Comparison of ENCODE assay signal across 8 cellular contexts in the genomic region with DNA sequence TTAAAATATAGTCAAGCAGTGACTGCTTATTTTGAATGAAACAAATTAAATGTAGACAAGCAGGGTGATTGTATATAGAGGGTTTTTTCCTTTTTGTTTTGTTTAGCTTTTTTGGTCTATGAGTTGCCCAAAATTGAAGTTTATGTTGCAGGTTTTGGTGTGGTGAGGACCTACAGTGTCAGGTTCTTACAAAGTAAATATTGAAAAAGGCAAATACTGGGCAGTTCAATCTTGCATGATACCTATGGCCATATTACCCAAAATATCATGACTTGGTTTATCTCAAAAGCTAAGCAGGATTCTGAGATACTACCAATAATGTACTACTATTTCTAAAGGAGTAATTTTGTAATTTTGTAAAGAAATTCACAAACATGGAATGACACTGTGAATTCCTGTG. TPM values are rescaled to one million over a fixed set of nuclear protein-coding genes. Genes with fewer than 3 reads are reported as not detected.
DNase-seq lines count a peak whose midpoint lies in the region; ATAC-seq lines count a peak whose summit lies in the region.

No MANE protein-coding gene starts in this region.

- no peaks in the 10 kb centered on the region for H3K79me1 ChIP-seq in mesendoderm (ENCODE audit: low read length)

- no peak overlapping the region for H2BK5ac ChIP-seq in mesendoderm (ENCODE audit: low read length)

- no peak overlapping the region for H4K8ac ChIP-seq in mesendoderm (ENCODE audit: low read depth, low read length)

- no peak overlapping the region for H3K56ac ChIP-seq in mesendoderm (ENCODE audit: low read length)

- peaks cover 28% of the 10 kb centered on the region for H3K4me1 Mint-ChIP-seq in T-helper 1 cell treated with Interleukin-12 subunit alpha and Interleukin-12 subunit beta and Interleukin-4 antibody, amounts not matched to agents 30 μg/mL and 1 μg/mL, for 36 hours (ENCODE audit: low read depth)
- H3K4me1 Mint-ChIP-seq in activated T-helper 1 cell treated with anti-CD3 and anti-CD28 coated beads, Interleukin-12 subunit alpha, Interleukin-12 subunit beta, Interleukin-2, Interleukin-4 antibody, amounts not matched to agents 30 ng/mL and 10 ng/mL and 1 ng/mL, durations not matched to agents 14 hours and 24 hours and 36 hours (ENCODE audit: low read depth), result peaks cover 62% of the 10 kb centered on the region
- peaks cover 29 to 64% of the 10 kb centered on the region in 2 donors for H3K4me1 Mint-ChIP-seq in immature natural killer cell
- H3K4me1 Mint-ChIP-seq in stimulated activated naive CD8-positive, alpha-beta T cell treated with anti-CD3 and anti-CD28 coated beads, Interleukin-15, amount 100 ng/mL, for 72 hours, result peaks cover 53% of the 10 kb centered on the region

- H3K4ac ChIP-seq in mesendoderm (ENCODE audit: low read depth, low read length), result no peak overlapping the region

- H3K9me3 Mint-ChIP-seq in T-helper 1 cell treated with Interleukin-12 subunit alpha and Interleukin-12 subunit beta and Interleukin-4 antibody, amounts not matched to agents 30 μg/mL and 1 μg/mL, for 36 hours, result no peaks in the 10 kb centered on the region
- no peaks in the 10 kb centered on the region for H3K9me3 Mint-ChIP-seq in activated T-helper 1 cell treated with anti-CD3 and anti-CD28 coated beads, Interleukin-12 subunit alpha, Interleukin-12 subunit beta, Interleukin-2, Interleukin-4 antibody, amounts not matched to agents 30 ng/mL and 10 ng/mL and 1 ng/mL, durations not matched to agents 14 hours and 24 hours and 36 hours
- H3K9me3 Mint-ChIP-seq in immature natural killer cell, result no peaks in the 10 kb centered on the region
- no peaks in the 10 kb centered on the region for H3K9me3 Mint-ChIP-seq in stimulated activated naive CD8-positive, alpha-beta T cell treated with anti-CD3 and anti-CD28 coated beads, Interleukin-15, amount 100 ng/mL, for 72 hours

- no peaks in the 10 kb centered on the region for H3K4me1 ChIP-seq in mesendoderm (ENCODE audit: control insufficient read depth, low read depth, low read length)

- no peak overlapping the region for H3K27ac Mint-ChIP-seq in T-helper 1 cell treated with Interleukin-12 subunit alpha and Interleukin-12 subunit beta and Interleukin-4 antibody, amounts not matched to agents 30 μg/mL and 1 μg/mL, for 36 hours
- no peak overlapping the region for H3K27ac Mint-ChIP-seq in activated T-helper 1 cell treated with anti-CD3 and anti-CD28 coated beads, Interleukin-12 subunit alpha, Interleukin-12 subunit beta, Interleukin-2, Interleukin-4 antibody, amounts not matched to agents 30 ng/mL and 10 ng/mL and 1 ng/mL, durations not matched to agents 14 hours and 24 hours and 36 hours
- H3K27ac Mint-ChIP-seq in immature natural killer cell, result peak overlapping the region in 2 of 6 donors; percentile 31 to 97
- H3K27ac Mint-ChIP-seq in stimulated activated naive CD8-positive, alpha-beta T cell treated with anti-CD3 and anti-CD28 coated beads, Interleukin-15, amount 100 ng/mL, for 72 hours, result no peak overlapping the region

- H3K27me3 ChIP-seq in mesendoderm (ENCODE audit: insufficient read depth, low read length, poor library complexity), result no peaks in the 10 kb centered on the region

- peak overlapping the region; percentile 85 for H3K4me3 Mint-ChIP-seq in T-helper 1 cell treated with Interleukin-12 subunit alpha and Interleukin-12 subunit beta and Interleukin-4 antibody, amounts not matched to agents 30 μg/mL and 1 μg/mL, for 36 hours
- peak overlapping the region; percentile 81 for H3K4me3 Mint-ChIP-seq in activated T-helper 1 cell treated with anti-CD3 and anti-CD28 coated beads, Interleukin-12 subunit alpha, Interleukin-12 subunit beta, Interleukin-2, Interleukin-4 antibody, amounts not matched to agents 30 ng/mL and 10 ng/mL and 1 ng/mL, durations not matched to agents 14 hours and 24 hours and 36 hours
- H3K4me3 Mint-ChIP-seq in immature natural killer cell, result peak overlapping the region in 4 of 5 donors; percentile 29 to 76 (median 52)
- H3K4me3 Mint-ChIP-seq in stimulated activated naive CD8-positive, alpha-beta T cell treated with anti-CD3 and anti-CD28 coated beads, Interleukin-15, amount 100 ng/mL, for 72 hours, result peak overlapping the region; percentile 4 to 97

- ATAC-seq in stimulated activated naive CD8-positive, alpha-beta T cell treated with anti-CD3 and anti-CD28 coated beads, Interleukin-15, amount 100 ng/mL, for 72 hours, result no peak
- no peak for ATAC-seq in HG02763 (IDR thresholded peaks at IDR 0.05; ENCODE audit: unreplicated experiment)

- intact Hi-C loops in activated T-helper 1 cell treated with anti-CD3 and anti-CD28 coated beads, Interleukin-12 subunit alpha, Interleukin-12 subunit beta, Interleukin-2, Interleukin-4 antibody, amounts not matched to agents 30 ng/mL and 10 ng/mL and 1 ng/mL, durations not matched to agents 14 hours and 24 hours and 36 hours (cut with micrococcal nuclease), result loop anchor here (5.0 to 10.0 kb wide), 3 partner anchors 618 to 1038 kb away; a partner anchor contains a TSS

- no peak overlapping the region for H3K4me3 ChIP-seq in mesendoderm (ENCODE audit: low read length)

- no peak overlapping the region for H2AK5ac ChIP-seq in mesendoderm (ENCODE audit: low read length)

- H3K27ac ChIP-seq in mesendoderm (ENCODE audit: low read depth, low read length), result no peak overlapping the region

- no peak overlapping the region for H4K5ac ChIP-seq in mesendoderm (ENCODE audit: low read length)

- no peaks in the 10 kb centered on the region for H3K79me2 ChIP-seq in mesendoderm (ENCODE audit: control insufficient read depth, insufficient read depth, low read length)

- H2BK15ac ChIP-seq in mesendoderm (replicated peaks; ENCODE audit: low read depth), result no peak overlapping the region

- no peaks in the 10 kb centered on the region for H3K36me3 ChIP-seq in mesendoderm (ENCODE audit: control insufficient read depth, insufficient read depth, low read length)

- peaks cover 3% of the 10 kb centered on the region for H3K27me3 Mint-ChIP-seq in T-helper 1 cell treated with Interleukin-12 subunit alpha and Interleukin-12 subunit beta and Interleukin-4 antibody, amounts not matched to agents 30 μg/mL and 1 μg/mL, for 36 hours (ENCODE audit: low read depth)
- peaks cover 3% of the 10 kb centered on the region for H3K27me3 Mint-ChIP-seq in activated T-helper 1 cell treated with anti-CD3 and anti-CD28 coated beads, Interleukin-12 subunit alpha, Interleukin-12 subunit beta, Interleukin-2, Interleukin-4 antibody, amounts not matched to agents 30 ng/mL and 10 ng/mL and 1 ng/mL, durations not matched to agents 14 hours and 24 hours and 36 hours (ENCODE audit: insufficient read depth)
- peaks cover 5 to 8% (median 6%) of the 10 kb centered on the region in 3 donors for H3K27me3 Mint-ChIP-seq in immature natural killer cell (ENCODE audit: low read depth in 3 of 3)
- no peaks in the 10 kb centered on the region for H3K27me3 Mint-ChIP-seq in stimulated activated naive CD8-positive, alpha-beta T cell treated with anti-CD3 and anti-CD28 coated beads, Interleukin-15, amount 100 ng/mL, for 72 hours

- H3K18ac ChIP-seq in mesendoderm (ENCODE audit: low read length), result no peak overlapping the region

- H3K23ac ChIP-seq in mesendoderm (ENCODE audit: low read length), result no peak overlapping the region

- H3K4me2 ChIP-seq in mesendoderm (ENCODE audit: low read length), result no peak overlapping the region

- no peak overlapping the region for H2BK120ac ChIP-seq in mesendoderm (ENCODE audit: low read depth, low read length)

- no peak for DNase-seq in T-helper 1 cell
- DNase-seq in activated T-helper 1 cell treated with anti-CD3 and anti-CD28 coated beads, Interleukin-12 subunit alpha, Interleukin-12 subunit beta, Interleukin-2, Interleukin-4 antibody, amounts not matched to agents 30 ng/mL and 10 ng/mL and 1 ng/mL, durations not matched to agents 14 hours and 24 hours and 36 hours (ENCODE audit: low spot score), result no peak
- no peak for DNase-seq in immature natural killer cell
- no peak for DNase-seq in stimulated activated naive CD8-positive, alpha-beta T cell treated with anti-CD3 and anti-CD28 coated beads, Interleukin-15, amount 100 ng/mL, for 72 hours
- DNase-seq in EL, result no peak
- no peak for DNase-seq in mesendoderm

- H3K9ac ChIP-seq in mesendoderm (ENCODE audit: low read length), result no peak overlapping the region

- H3K36me3 Mint-ChIP-seq in T-helper 1 cell treated with Interleukin-12 subunit alpha and Interleukin-12 subunit beta and Interleukin-4 antibody, amounts not matched to agents 30 μg/mL and 1 μg/mL, for 36 hours (ENCODE audit: low read depth), result peaks cover 7% of the 10 kb centered on the region
- no peaks in the 10 kb centered on the region for H3K36me3 Mint-ChIP-seq in activated T-helper 1 cell treated with anti-CD3 and anti-CD28 coated beads, Interleukin-12 subunit alpha, Interleukin-12 subunit beta, Interleukin-2, Interleukin-4 antibody, amounts not matched to agents 30 ng/mL and 10 ng/mL and 1 ng/mL, durations not matched to agents 14 hours and 24 hours and 36 hours (ENCODE audit: low read depth)
- no peaks in the 10 kb centered on the region for H3K36me3 Mint-ChIP-seq in immature natural killer cell

RNA-seq across cellular contexts. Expression of a gene that starts 1.8 kb away (rescaled TPM):
- 10.2 and 10.3 TPM in 2 replicates for total RNA-seq in activated T-helper 1 cell treated with anti-CD3 and anti-CD28 coated beads, Interleukin-12 subunit alpha, Interleukin-12 subunit beta, Interleukin-2, Interleukin-4 antibody, amounts not matched to agents 30 ng/mL and 10 ng/mL and 1 ng/mL, durations not matched to agents 14 hours and 24 hours and 36 hours
- polyA plus RNA-seq in immature natural killer cell, result 1 to 10 TPM; 3.9 to 9.0 (median 5.0) TPM
- 10.3 TPM for polyA plus RNA-seq in mesendoderm (2013, experiment 1 of 2)
- 10.8 TPM for polyA plus RNA-seq in mesendoderm (2013, experiment 2 of 2)

RNA-seq across cellular contexts. Expression of a gene that starts 27.6 kb away (rescaled TPM):
- 268 and 278 TPM in 2 replicates for total RNA-seq in activated T-helper 1 cell treated with anti-CD3 and anti-CD28 coated beads, Interleukin-12 subunit alpha, Interleukin-12 subunit beta, Interleukin-2, Interleukin-4 antibody, amounts not matched to agents 30 ng/mL and 10 ng/mL and 1 ng/mL, durations not matched to agents 14 hours and 24 hours and 36 hours
- 10 to 100 TPM; 22.5 to 65.6 (median 37.4) TPM for polyA plus RNA-seq in immature natural killer cell
- polyA plus RNA-seq in mesendoderm (2013, experiment 1 of 2), result 264 TPM
- 264 TPM for polyA plus RNA-seq in mesendoderm (2013, experiment 2 of 2)

RNA-seq across cellular contexts. Expression of a gene that starts 39.3 kb away (rescaled TPM):
- 0.05 TPM in 1 of 2 replicates, not detected in the other for total RNA-seq in activated T-helper 1 cell treated with anti-CD3 and anti-CD28 coated beads, Interleukin-12 subunit alpha, Interleukin-12 subunit beta, Interleukin-2, Interleukin-4 antibody, amounts not matched to agents 30 ng/mL and 10 ng/mL and 1 ng/mL, durations not matched to agents 14 hours and 24 hours and 36 hours
- polyA plus RNA-seq in immature natural killer cell, result under 1 TPM in 1 of 3 donors, not detected in 2; 0.12 TPM
- 0.18 TPM for polyA plus RNA-seq in mesendoderm (2013, experiment 1 of 2)
- polyA plus RNA-seq in mesendoderm (2013, experiment 2 of 2), result 0.17 TPM
